Comparison of ENCODE assay signal across 1 cellular context in the genomic region with DNA sequence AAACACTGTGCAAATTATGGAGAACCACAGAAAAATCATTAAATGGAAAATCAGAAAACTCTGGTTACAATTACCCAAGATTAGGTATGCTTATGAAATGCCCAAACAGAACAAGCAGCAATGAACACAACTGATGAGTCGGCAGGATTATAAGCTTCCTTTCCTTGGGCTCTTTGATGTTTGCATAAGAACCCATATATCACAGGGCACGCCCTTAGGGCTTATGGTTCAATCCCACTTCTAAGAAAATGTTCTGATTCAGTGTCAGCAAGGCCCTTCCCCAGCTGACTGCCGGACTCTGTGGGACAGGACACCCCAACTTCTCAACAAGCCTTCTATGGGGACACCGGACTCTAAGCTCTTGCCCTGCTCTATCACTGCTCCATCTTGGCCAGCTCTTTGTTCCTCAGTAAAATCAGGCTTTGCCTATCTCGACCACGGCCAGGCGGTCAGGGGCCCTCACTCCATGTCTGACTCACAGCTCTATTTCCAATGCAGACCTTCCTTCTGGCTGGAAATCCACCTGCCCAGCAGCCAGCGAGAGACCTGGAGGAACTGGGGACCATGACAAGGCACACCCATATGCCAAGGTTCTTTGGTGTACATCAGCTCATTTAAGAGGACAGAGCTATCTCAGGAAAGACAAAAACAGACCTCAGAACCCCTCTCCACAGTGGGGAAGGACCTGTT.
A peak's percentile ranks its signal among the peaks of the same experiment; 100 is the strongest.
TF ChIP-seq lines count a peak whose summit lies in the region.

No MANE protein-coding gene starts in this region.

TF ChIP-seq in HepG2, 621 proteins besides CTCF, POLR2A, EP300 and RAD21:
- TF ChIP-seq ZNF724P (CRISPR knock-in tag; IDR thresholded peaks at IDR 0.05; ENCODE audit: borderline replicate concordance), result 0 out of 2 replicates have a peak, but pooled peaks have one; percentile 44
- no peak for TF ChIP-seq BHLHE40 (IDR thresholded peaks at IDR 0.05; ENCODE audit: low read length)
- peak; percentile 76 for TF ChIP-seq RBM22 (optimal IDR thresholded peaks at IDR 0.05; ENCODE audit: low read length)
- no peak for TF ChIP-seq NBN (conservative IDR thresholded peaks at IDR 0.05)
- peak; percentile 95 for TF ChIP-seq MAFF (IDR thresholded peaks at IDR 0.05; ENCODE audit: low read depth, low read length)
- no peak for TF ChIP-seq ZNF20 (CRISPR knock-in tag; IDR thresholded peaks at IDR 0.05)
- peak; percentile 96 for TF ChIP-seq MAFK (conservative IDR thresholded peaks at IDR 0.05 in 1 of 2, IDR thresholded peaks at IDR 0.05 in 1 of 2; ENCODE audit: low read length in 2 of 2)
